12 cellular contexts compared by ENCODE assay signal in genomic region chr10:92822964-92823363, GRCh38. TPM values are rescaled to one million over a fixed set of nuclear protein-coding genes. Genes with fewer than 3 reads are reported as not detected.
A peak's percentile ranks its signal among the peaks of the same experiment; 100 is the strongest.
DNase-seq lines count a peak whose midpoint lies in the region; ATAC-seq, FAIRE-seq and TF ChIP-seq lines count a peak whose summit lies in the region.
"Had no signal": no experiment of that assay in that cellular context is flagged by ENCODE, and none has a peak within 500 bp of the region (broad histone marks: within the 10 kb centered on the region; RNA-seq: fewer than 3 reads in every experiment).

No MANE protein-coding gene starts in this region.

- H3K4me3 Mint-ChIP-seq in GM23338 = no peak overlapping the region

- no peaks in the 10 kb centered on the region for H3K36me3 ChIP-seq in GM23338 (ENCODE audit: insufficient read depth)
- no peaks in the 10 kb centered on the region for H3K36me3 ChIP-seq in keratinocyte (ENCODE audit: control insufficient read depth in 2 of 2, extremely low read depth in 1 of 2, insufficient read depth in 2 of 2, low read length in 2 of 2)
- no peaks in the 10 kb centered on the region for H3K36me3 ChIP-seq in tibial artery

- no peak for TF ChIP-seq POLR2A in A549 (IDR thresholded peaks at IDR 0.05; ENCODE audit: low read length)

- H3F3A ChIP-seq in GM23338 (replicated peaks; ENCODE audit: low read depth) = no peaks in the 10 kb centered on the region

- intact Hi-C loops in tibial artery (cut with DNase I; ENCODE audit: low total_unique reads) = no loop called here

- H3K36me3 Mint-ChIP-seq in GM23338 (ENCODE audit: low read depth) = no peaks in the 10 kb centered on the region

- H4K20me1 ChIP-seq in GM23338 (replicated peaks; ENCODE audit: insufficient read depth) (no peaks in the 10 kb centered on the region), keratinocyte (ENCODE audit: control insufficient read depth, extremely low read depth, insufficient read depth, low read length) (no peaks in the 10 kb centered on the region)

- H3K4me2 ChIP-seq in A549 = peak overlapping the region; percentile 44
- H3K4me2 ChIP-seq in GM23338 = no peak overlapping the region
- no peak overlapping the region for H3K4me2 ChIP-seq in keratinocyte (ENCODE audit: control insufficient read depth, extremely low read depth, insufficient read depth, low read depth, low read length)

- no peak overlapping the region for H3K4me3 ChIP-seq in A549
- no peak overlapping the region for H3K4me3 ChIP-seq in GM23338
- H3K4me3 ChIP-seq in keratinocyte (ENCODE audit: control insufficient read depth in 2 of 3, extremely low read depth in 1 of 3, insufficient read depth in 2 of 3, low read depth in 1 of 3, low read length in 3 of 3) = no peak overlapping the region
- H3K4me3 ChIP-seq in tibial artery = no peak overlapping the region

- H3K9me3 ChIP-seq in A549 (peaks cover 13% of the 10 kb centered on the region), keratinocyte (ENCODE audit: control insufficient read depth, low read depth, low read length) (no peaks in the 10 kb centered on the region), tibial artery (no peaks in the 10 kb centered on the region)

- peak in 1 of 2 experiments; percentile 44 for DNase-seq in A549 (ENCODE audit: low read depth in 1 of 2, low spot score in 1 of 2)
- DNase-seq in GM23338 (ENCODE audit: low spot score) = no peak
- no peak for DNase-seq in keratinocyte (ENCODE audit: low read depth, low spot score)
- no peak for DNase-seq in NCI-H1092 (lab: John Stamatoyannopoulos, UW)
- DNase-seq in NCI-H446 (lab: John Stamatoyannopoulos, UW) = no peak
- no peak for DNase-seq in tibial artery
- DNase-seq: activated effector memory CD4-positive, alpha-beta T cell treated with Interleukin-2 at 50 U/mL for 16 hours; NCI-H2081 treated with DMSO at 0.1 percent for 48 hours; T1000 had no signal

- no peak for TF ChIP-seq EP300 in A549 (IDR thresholded peaks at IDR 0.05)

- H3K27me3 Mint-ChIP-seq in GM23338 (ENCODE audit: insufficient read depth, low read depth, poor library complexity) = peaks cover 4% of the 10 kb centered on the region

- no peak overlapping the region for H2AFZ ChIP-seq in GM23338
- H2AFZ ChIP-seq in keratinocyte (ENCODE audit: control insufficient read depth, low read length) = no peak overlapping the region

- dilution Hi-C loops in keratinocyte (cut with MboI; ENCODE audit: extremely low pct_ligation_motif_present, low sequenced_read_pairs) = no loop called here

- TF ChIP-seq CTCF in A549 (IDR thresholded peaks at IDR 0.05) = peak; percentile 10; the same call in 2 of the 3 replicates
- peak; percentile 39 to 51 for TF ChIP-seq CTCF in GM23338 (conservative IDR thresholded peaks at IDR 0.05; ENCODE audit: low read depth in 2 of 2)
- peak; percentile 71 for TF ChIP-seq CTCF in VCaP (conservative IDR thresholded peaks at IDR 0.05)
- no peak for TF ChIP-seq CTCF in keratinocyte (optimal IDR thresholded peaks at IDR 0.05 in 1 of 3, IDR thresholded peaks at IDR 0.05 in 1 of 3, conservative IDR thresholded peaks at IDR 0.05 in 1 of 3; ENCODE audit: extremely low read depth in 1 of 3, insufficient read depth in 2 of 3, low read length in 3 of 3)
- TF ChIP-seq CTCF in tibial artery (IDR thresholded peaks at IDR 0.05) = no peak

- no peak overlapping the region for H3K9ac ChIP-seq in keratinocyte (ENCODE audit: control insufficient read depth, extremely low read depth, insufficient read depth, low read length)

- peaks cover 6% of the 10 kb centered on the region; the same call in 2 of the 3 replicates for H3K4me1 Mint-ChIP-seq in GM23338

- CTCF ChIA-PET in A549 (lab: Yijun Ruan, JAX) = interaction anchor here (1.0 to 3.8 kb wide), 7 partner anchors 11 to 50 kb away, joined by 3 to 13 read pairs (median 6); no protein-coding TSS in a partner anchor

- peak overlapping the region; percentile 88 to 94 for H3K27ac ChIP-seq in A549
- H3K27ac ChIP-seq in GM23338 (ENCODE audit: low read depth) = no peak overlapping the region
- H3K27ac ChIP-seq in VCaP = no peak overlapping the region
- peak overlapping the region; percentile 87 for H3K27ac ChIP-seq in keratinocyte (ENCODE audit: control insufficient read depth, insufficient read depth, low read length)
- no peak overlapping the region for H3K27ac ChIP-seq in tibial artery

- WGBS in A549 (ENCODE audit: missing lambda C conversion rate) = 85% methylated on average over 9 of the region's 9 CpGs

- no peaks in the 10 kb centered on the region for H3K9me2 ChIP-seq in GM23338 (ENCODE audit: insufficient read depth)

- TF ChIP-seq RAD21 in A549 (conservative IDR thresholded peaks at IDR 0.05 in 1 of 2, IDR thresholded peaks at IDR 0.05 in 1 of 2) = peak; percentile 24 to 43; a peak in 3 of 5 replicates

- H3K27me3 ChIP-seq in GM23338 (ENCODE audit: insufficient read depth) (no peaks in the 10 kb centered on the region), keratinocyte (ENCODE audit: control insufficient read depth, extremely low read depth, insufficient read depth, low read length) (no peaks in the 10 kb centered on the region), tibial artery (no peaks in the 10 kb centered on the region)

- no peak overlapping the region for H3K27ac Mint-ChIP-seq in GM23338

- H3K79me2 ChIP-seq in GM23338 (replicated peaks; ENCODE audit: insufficient read depth) (no peaks in the 10 kb centered on the region), keratinocyte (ENCODE audit: control insufficient read depth, insufficient read depth, low read length) (no peaks in the 10 kb centered on the region)

- H3K9me1 ChIP-seq in keratinocyte (ENCODE audit: control insufficient read depth, extremely low read depth, insufficient read depth, low read length) = no peaks in the 10 kb centered on the region

- H3K9me3 Mint-ChIP-seq in GM23338 = no peaks in the 10 kb centered on the region

- peaks cover 35% of the 10 kb centered on the region for H3K4me1 ChIP-seq in A549
- H3K4me1 ChIP-seq in GM23338 (ENCODE audit: insufficient read depth) = no peaks in the 10 kb centered on the region
- H3K4me1 ChIP-seq in keratinocyte (ENCODE audit: control insufficient read depth, extremely low read depth, insufficient read depth, low read length) = peaks cover 12% of the 10 kb centered on the region
- H3K4me1 ChIP-seq in tibial artery = peaks cover 0 to 8% (median 0%) of the 10 kb centered on the region in 4 donors

- POLR2A ChIA-PET in A549 (lab: Yijun Ruan, JAX) = interaction anchor here (1.3 to 1.5 kb wide), 3 partner anchors 25 to 232 kb away, joined by 6 to 10 read pairs (median 7); partner anchors contain the start of genes EXOC6 and HHEX

- ATAC-seq in A549 (peak in 1 of 2 experiments; percentile 46; a peak in 2 of 6 replicates), GM23338 (no peak), HG03460 (IDR thresholded peaks at IDR 0.05; ENCODE audit: unreplicated experiment) (no peak)

- FAIRE-seq in A549 (lab: Jason Lieb, UNC) (no peak), keratinocyte (lab: Jason Lieb, UNC) (no peak)
- FAIRE-seq: GM19239 had no signal

TF ChIP-seq in A549, 52 proteins besides CTCF, POLR2A, EP300 and RAD21 (continues in another document):
- no peak for TF ChIP-seq RNF2 (IDR thresholded peaks at IDR 0.05; ENCODE audit: borderline replicate concordance, low read depth)
- TF ChIP-seq, protein P1, sequence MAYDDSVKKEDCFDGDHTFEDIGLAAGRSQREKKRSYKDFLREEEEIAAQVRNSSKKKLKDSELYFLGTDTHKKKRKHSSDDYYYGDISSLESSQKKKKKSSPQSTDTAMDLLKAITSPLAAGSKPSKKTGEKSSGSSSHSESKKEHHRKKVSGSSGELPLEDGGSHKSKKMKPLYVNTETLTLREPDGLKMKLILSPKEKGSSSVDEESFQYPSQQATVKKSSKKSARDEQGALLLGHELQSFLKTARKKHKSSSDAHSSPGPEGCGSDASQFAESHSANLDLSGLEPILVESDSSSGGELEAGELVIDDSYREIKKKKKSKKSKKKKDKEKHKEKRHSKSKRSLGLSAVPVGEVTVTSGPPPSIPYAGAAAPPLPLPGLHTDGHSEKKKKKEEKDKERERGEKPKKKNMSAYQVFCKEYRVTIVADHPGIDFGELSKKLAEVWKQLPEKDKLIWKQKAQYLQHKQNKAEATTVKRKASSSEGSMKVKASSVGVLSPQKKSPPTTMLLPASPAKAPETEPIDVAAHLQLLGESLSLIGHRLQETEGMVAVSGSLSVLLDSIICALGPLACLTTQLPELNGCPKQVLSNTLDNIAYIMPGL (CRISPR knock-in tag; IDR thresholded peaks at IDR 0.05; ENCODE audit: borderline replicate concordance) = 0 out of 2 replicates have a peak, but pooled peaks have one; percentile 29

TF ChIP-seq in GM23338, 12 proteins besides CTCF, POLR2A, EP300 and RAD21 (continues in another document):
- TF ChIP-seq POLR2AphosphoS5 (IDR thresholded peaks at IDR 0.05; ENCODE audit: low read depth) (no peak), JUNB (IDR thresholded peaks at IDR 0.05; ENCODE audit: unreplicated experiment) (no peak), EZH2phosphoT487 (IDR thresholded peaks at IDR 0.05; ENCODE audit: unreplicated experiment) (no peak)

RNA-seq across cellular contexts. Expression of gene EXOC6, which starts 25.4 kb away (rescaled TPM):
- polyA plus RNA-seq in A549 (2011; rRNA removed) = 48.5 and 50.4 TPM in 2 replicates
- polyA plus RNA-seq in A549 (2012; cell fraction: cytosol; rRNA removed) = 4.4 TPM in 2 replicates
- 3.2 and 4.0 TPM in 2 replicates for polyA plus RNA-seq in A549 (2012; cell fraction: nucleus; rRNA removed)
- polyA plus RNA-seq in A549 (2017; fragmentation: RNase III; extraction: RNeasy Plus Mini Kit Qiagen cat#74134 plus additional on column Dnase treatment) = 16.8 to 20.2 TPM (median 17.3 TPM) in 3 replicates
- polyA minus RNA-seq in A549 (2011; rRNA and poly(A)+ RNA removed) = 50.9 and 65.8 TPM in 2 replicates
- total RNA-seq in GM23338 (2014; rRNA removed; shearing (Covaris generic)) = 5.0 and 6.6 TPM in 2 replicates
- polyA plus RNA-seq in GM23338 (2016; fragmentation: Nextera tagmentation; extraction: Ambion mirVana) = 4.6 and 6.0 TPM in 2 replicates
- polyA plus RNA-seq in keratinocyte = 1.2 to 2.6 TPM (median 1.4 TPM) in 3 replicates
- polyA plus RNA-seq in keratinocyte (2011; ENCODE audit: low read depth) = 2.9 TPM
- polyA plus RNA-seq in keratinocyte (2011; cell fraction: cytosol; rRNA removed) = 0.62 and 1.6 TPM in 2 replicates
- polyA plus RNA-seq in keratinocyte (2011; cell fraction: nucleus; rRNA removed) = 1.5 and 2.2 TPM in 2 replicates
- 1.3 and 1.5 TPM in 2 replicates for polyA plus RNA-seq in keratinocyte (2012; ENCODE audit: low replicate concordance)
- polyA minus RNA-seq in keratinocyte = 0.59 to 1.3 TPM in 2 of 3 replicates, not detected in the other
- polyA minus RNA-seq in keratinocyte (2011; cell fraction: cytosol; rRNA and poly(A)+ RNA removed) = not detected
- polyA minus RNA-seq in keratinocyte (2011; cell fraction: nucleus; rRNA and poly(A)+ RNA removed) = 2.1 and 6.9 TPM in 2 replicates

Comparison
In these comparisons a context has a peak if more than half of its experiments do, and no peak if none do; other contexts are left out.
1. H3K27ac ChIP-seq: peak in A549 (2 of 2) and keratinocyte (single experiment); none in GM23338 (single experiment), VCaP (single experiment) and tibial artery (0 of 2).
2. CTCF ChIP-seq: peak in A549 (single experiment), GM23338 (2 of 2) and VCaP (single experiment); none in keratinocyte (0 of 3) and tibial artery (0 of 2).